28 cellular contexts compared by ENCODE assay signal in the genomic region with DNA sequence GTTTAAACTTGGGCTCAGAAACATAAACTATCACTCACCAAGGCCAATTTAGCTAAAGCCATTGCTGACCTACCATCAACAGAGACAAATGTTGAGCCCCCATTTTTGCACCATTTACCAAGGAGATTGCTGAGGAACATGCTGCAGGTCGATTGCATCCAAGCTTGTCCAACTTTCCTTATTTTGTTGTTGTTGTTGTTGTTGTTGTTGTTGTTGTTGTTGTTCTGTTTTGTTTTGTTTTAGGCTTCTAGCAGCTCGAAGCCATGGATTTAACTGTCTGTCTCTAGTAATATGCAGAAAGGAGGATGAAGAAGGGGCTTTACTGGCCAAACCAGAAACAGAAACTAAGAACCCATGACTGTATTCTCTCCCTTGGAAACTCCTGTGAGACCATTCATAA.
"Had no signal": no experiment of that assay in that cellular context is flagged by ENCODE, and none has a peak within 500 bp of the region (broad histone marks: within the 10 kb centered on the region; RNA-seq: fewer than 3 reads in every experiment).

No MANE protein-coding gene starts in this region.

- H3K27me3 ChIP-seq: stomach, suprapubic skin, testis, thyroid gland, tibial artery, tibial nerve, transverse colon, upper lobe of left lung, upper lobe of right lung, uterus, vagina had no signal

- DNase-seq: stimulated activated CD4-positive, alpha-beta T cell treated with anti-CD3 and anti-CD28 coated beads, Interleukin-2, amount 100 ng/mL, for 48 hours; stimulated activated CD4-positive, alpha-beta T cell treated with anti-CD3 and anti-CD28 coated beads, Interleukin-4, amount 100 ng/mL, for 1 hour; stimulated activated CD4-positive, alpha-beta T cell treated with anti-CD3 and anti-CD28 coated beads, Interleukin-4, amount 100 ng/mL, for 24 hours; stimulated activated CD4-positive, alpha-beta T cell treated with anti-CD3 and anti-CD28 coated beads, Interleukin-4, amount 100 ng/mL, for 4 hours; stimulated activated CD8-positive, alpha-beta memory T cell treated with anti-CD3 and anti-CD28 coated beads, Interleukin-4, amount 100 ng/mL, for 48 hours; stimulated activated naive B cell treated with anti-CD40 and anti-IgM and Interleukin-4, amounts not matched to agents 10 μg/mL and 1 μg/mL and 100 μg/mL, for 72 hours; stimulated activated naive CD4-positive, alpha-beta T cell; stimulated activated naive CD4-positive, alpha-beta T cell treated with Interleukin-2 at 50 U/mL for 16 hours; stimulated activated naive CD8-positive, alpha-beta T cell treated with anti-CD3 and anti-CD28 coated beads, Interleukin-15, amount 100 ng/mL, for 72 hours; stimulated activated naive CD8-positive, alpha-beta T cell treated with anti-CD3 and anti-CD28 coated beads, Interleukin-15, Interleukin-2, amounts not matched to agents 100 U/mL and 50 U/mL, for 24 hours; stomach; substantia nigra; testis; thyroid gland; tibial artery; transverse colon; upper lobe of left lung; upper lobe of right lung; uterus had no signal

- H3K36me3 Mint-ChIP-seq: stimulated activated effector memory CD8-positive, alpha-beta T cell treated with anti-CD3 and anti-CD28 coated beads, Interleukin-12 subunit alpha, Interleukin-12 subunit beta, amount 100 ng/mL, for 72 hours; stimulated activated memory B cell treated with anti-CD40 and anti-IgM and Interleukin-4, amounts not matched to agents 10 μg/mL and 1 μg/mL and 100 μg/mL, for 72 hours; stimulated activated naive B cell treated with anti-CD40 and anti-IgM and Interleukin-4, amounts not matched to agents 10 μg/mL and 1 μg/mL and 100 μg/mL, for 72 hours; type B pancreatic cell had no signal

- H3K27ac Mint-ChIP-seq: stimulated activated effector memory CD8-positive, alpha-beta T cell treated with anti-CD3 and anti-CD28 coated beads, Interleukin-12 subunit alpha, Interleukin-12 subunit beta, amount 100 ng/mL, for 72 hours; stimulated activated memory B cell treated with anti-CD40 and anti-IgM and Interleukin-4, amounts not matched to agents 10 μg/mL and 1 μg/mL and 100 μg/mL, for 72 hours; stimulated activated naive B cell treated with anti-CD40 and anti-IgM and Interleukin-4, amounts not matched to agents 10 μg/mL and 1 μg/mL and 100 μg/mL, for 72 hours; stimulated activated naive CD8-positive, alpha-beta T cell treated with anti-CD3 and anti-CD28 coated beads, Interleukin-15, amount 100 ng/mL, for 72 hours; stimulated activated naive CD8-positive, alpha-beta T cell treated with anti-CD3 and anti-CD28 coated beads, Interleukin-15, Interleukin-2, amounts not matched to agents 100 ng/mL and 50 ng/mL, for 24 hours; type B pancreatic cell had no signal

- H3K36me3 ChIP-seq: stomach, suprapubic skin, thoracic aorta, thyroid gland, tibial artery, tibial nerve, transverse colon, upper lobe of left lung, upper lobe of right lung, vagina had no signal

- H3K4me3 Mint-ChIP-seq: stimulated activated effector memory CD8-positive, alpha-beta T cell treated with anti-CD3 and anti-CD28 coated beads, Interleukin-12 subunit alpha, Interleukin-12 subunit beta, amount 100 ng/mL, for 72 hours; stimulated activated memory B cell treated with anti-CD40 and anti-IgM and Interleukin-4, amounts not matched to agents 10 μg/mL and 1 μg/mL and 100 μg/mL, for 72 hours; stimulated activated naive B cell treated with anti-CD40 and anti-IgM and Interleukin-4, amounts not matched to agents 10 μg/mL and 1 μg/mL and 100 μg/mL, for 72 hours; stimulated activated naive CD8-positive, alpha-beta T cell treated with anti-CD3 and anti-CD28 coated beads, Interleukin-15, amount 100 ng/mL, for 72 hours; stimulated activated naive CD8-positive, alpha-beta T cell treated with anti-CD3 and anti-CD28 coated beads, Interleukin-15, Interleukin-2, amounts not matched to agents 100 ng/mL and 50 ng/mL, for 24 hours; type B pancreatic cell had no signal

- H3K4me1 Mint-ChIP-seq: stimulated activated effector memory CD8-positive, alpha-beta T cell treated with anti-CD3 and anti-CD28 coated beads, Interleukin-12 subunit alpha, Interleukin-12 subunit beta, amount 100 ng/mL, for 72 hours; stimulated activated memory B cell treated with anti-CD40 and anti-IgM and Interleukin-4, amounts not matched to agents 10 μg/mL and 1 μg/mL and 100 μg/mL, for 72 hours; stimulated activated naive CD8-positive, alpha-beta T cell treated with anti-CD3 and anti-CD28 coated beads, Interleukin-15, amount 100 ng/mL, for 72 hours had no signal

- H3K27me3 Mint-ChIP-seq: stimulated activated memory B cell treated with anti-CD40 and anti-IgM and Interleukin-4, amounts not matched to agents 10 μg/mL and 1 μg/mL and 100 μg/mL, for 72 hours; type B pancreatic cell had no signal

- FAIRE-seq: urothelium cell line had no signal

- H3K9me3 Mint-ChIP-seq: stimulated activated effector memory CD8-positive, alpha-beta T cell treated with anti-CD3 and anti-CD28 coated beads, Interleukin-12 subunit alpha, Interleukin-12 subunit beta, amount 100 ng/mL, for 72 hours; stimulated activated memory B cell treated with anti-CD40 and anti-IgM and Interleukin-4, amounts not matched to agents 10 μg/mL and 1 μg/mL and 100 μg/mL, for 72 hours; stimulated activated naive CD8-positive, alpha-beta T cell treated with anti-CD3 and anti-CD28 coated beads, Interleukin-15, Interleukin-2, amounts not matched to agents 100 ng/mL and 50 ng/mL, for 24 hours; type B pancreatic cell had no signal

- H3K4me3 ChIP-seq: stomach, suprapubic skin, testis, thoracic aorta, thyroid gland, tibial artery, tibial nerve, transverse colon, upper lobe of left lung, upper lobe of right lung, uterus, vagina had no signal

- H3K9me3 ChIP-seq: stomach, suprapubic skin, testis, thoracic aorta, thyroid gland, tibial artery, tibial nerve, transverse colon, upper lobe of left lung, upper lobe of right lung, uterus, vagina had no signal

- H3K27ac ChIP-seq: stomach, suprapubic skin, testis, thoracic aorta, thyroid gland, tibial artery, tibial nerve, transverse colon, upper lobe of left lung, upper lobe of right lung, uterus, vagina had no signal

- ATAC-seq: stimulated activated effector memory CD8-positive, alpha-beta T cell treated with anti-CD3 and anti-CD28 coated beads, Interleukin-12 subunit alpha, Interleukin-12 subunit beta, amount 100 ng/mL, for 72 hours; stimulated activated memory B cell treated with anti-CD40 and anti-IgM and Interleukin-4, amounts not matched to agents 10 μg/mL and 1 μg/mL and 100 μg/mL, for 72 hours; stimulated activated naive B cell treated with anti-CD40 and anti-IgM and Interleukin-4, amounts not matched to agents 10 μg/mL and 1 μg/mL and 100 μg/mL, for 72 hours; stimulated activated naive CD8-positive, alpha-beta T cell treated with anti-CD3 and anti-CD28 coated beads, Interleukin-15, amount 100 ng/mL, for 72 hours; stimulated activated naive CD8-positive, alpha-beta T cell treated with anti-CD3 and anti-CD28 coated beads, Interleukin-15, Interleukin-2, amounts not matched to agents 100 U/mL and 50 U/mL, for 24 hours; upper lobe of right lung had no signal

- H3K4me1 ChIP-seq: stomach, suprapubic skin, testis, thyroid gland, tibial artery, tibial nerve, transverse colon, upper lobe of left lung, upper lobe of right lung, uterus, vagina had no signal
